Comparison of ENCODE assay signal across 8 cellular contexts in genomic region chr16:23435500-23435899, GRCh38. TPM values are rescaled to one million over a fixed set of nuclear protein-coding genes. Genes with fewer than 3 reads are reported as not detected.
DNase-seq lines count a peak whose midpoint lies in the region; ATAC-seq, FAIRE-seq and TF ChIP-seq lines count a peak whose summit lies in the region.

No MANE protein-coding gene starts in this region.

- FAIRE-seq in urothelium cell line (lab: Jason Lieb, UNC) = no peak

- no peak overlapping the region for H4K91ac ChIP-seq in trophoblast cell (ENCODE audit: low read depth, low read length)

- no peak overlapping the region for H4K8ac ChIP-seq in trophoblast cell (ENCODE audit: low read depth, low read length)

- no peak overlapping the region for H3K27ac Mint-ChIP-seq in activated T-helper 17 cell treated with anti-CD3 and anti-CD28 coated beads, Interleukin-2, amount 50 U/mL, for 72 hours

- peaks cover 16 to 20% of the 10 kb centered on the region in 2 experiments for H3K36me3 ChIP-seq in trophoblast cell (ENCODE audit: control insufficient read depth in 1 of 2, insufficient read depth in 2 of 2, low read length in 2 of 2)

- H3K27me3 ChIP-seq in foreskin keratinocyte (no peaks in the 10 kb centered on the region), trophoblast cell (ENCODE audit: insufficient read depth, low read length) (no peaks in the 10 kb centered on the region)

- H2AK5ac ChIP-seq in trophoblast cell (ENCODE audit: low read length) = no peak overlapping the region

- no peak overlapping the region for H2BK5ac ChIP-seq in trophoblast cell (ENCODE audit: low read depth, low read length, poor library complexity)

- no peak overlapping the region for H4K12ac ChIP-seq in trophoblast cell (ENCODE audit: low read depth, low read length)

- H3K27me3 Mint-ChIP-seq in activated T-helper 17 cell treated with anti-CD3 and anti-CD28 coated beads, Interleukin-2, amount 50 U/mL, for 72 hours = no peaks in the 10 kb centered on the region

- ATAC-seq in activated T-helper 17 cell treated with anti-CD3 and anti-CD28 coated beads, Interleukin-2, amount 50 U/mL, for 72 hours (replicated peaks) = peak; percentile 82
- ATAC-seq in foreskin keratinocyte (peak; percentile 80), HG03571 (IDR thresholded peaks at IDR 0.05; ENCODE audit: unreplicated experiment) (no peak)

- H3K4me3 Mint-ChIP-seq in activated T-helper 17 cell treated with anti-CD3 and anti-CD28 coated beads, Interleukin-2, amount 50 U/mL, for 72 hours = no peak overlapping the region

- H3K23ac ChIP-seq in trophoblast cell (ENCODE audit: low read length) = no peak overlapping the region

- H3K36me3 Mint-ChIP-seq in activated T-helper 17 cell treated with anti-CD3 and anti-CD28 coated beads, Interleukin-2, amount 50 U/mL, for 72 hours (ENCODE audit: low read depth) = peaks cover 77% of the 10 kb centered on the region

- no peak overlapping the region for H2BK120ac ChIP-seq in trophoblast cell (ENCODE audit: insufficient read depth, low read length, poor library complexity)

- H3K79me1 ChIP-seq in trophoblast cell (ENCODE audit: low read length) = no peaks in the 10 kb centered on the region

- H3K9me3 ChIP-seq in trophoblast cell (ENCODE audit: insufficient read depth, low read depth, low read length) = no peaks in the 10 kb centered on the region

- H3K79me2 ChIP-seq in trophoblast cell (ENCODE audit: control insufficient read depth, insufficient read depth, low read length, poor library complexity) = no peaks in the 10 kb centered on the region

- no CpG with 5 or more reads among the region's 6 CpGs for WGBS in trophoblast cell (ENCODE audit: extremely low coverage, insufficient coverage, insufficient read length)

- peak; percentile 92 for TF ChIP-seq CTCF in LNCAP (IDR thresholded peaks at IDR 0.05)
- peak; percentile 88 for TF ChIP-seq CTCF in foreskin keratinocyte (conservative IDR thresholded peaks at IDR 0.05)

- H3K4me1 Mint-ChIP-seq in activated T-helper 17 cell treated with anti-CD3 and anti-CD28 coated beads, Interleukin-2, amount 50 U/mL, for 72 hours = no peaks in the 10 kb centered on the region

- H3K9ac ChIP-seq in trophoblast cell (ENCODE audit: low read length) = no peak overlapping the region

- H3K18ac ChIP-seq in trophoblast cell (ENCODE audit: low read length) = no peak overlapping the region

- H3K27ac ChIP-seq in foreskin keratinocyte (no peak overlapping the region), trophoblast cell (ENCODE audit: low read depth, low read length) (no peak overlapping the region)

- no peak overlapping the region for H2BK12ac ChIP-seq in trophoblast cell (ENCODE audit: low read length)

- no peak overlapping the region for H3K4ac ChIP-seq in trophoblast cell (ENCODE audit: low read depth, low read length)

- H3K4me1 ChIP-seq in foreskin keratinocyte = no peaks in the 10 kb centered on the region
- no peaks in the 10 kb centered on the region for H3K4me1 ChIP-seq in trophoblast cell (ENCODE audit: control insufficient read depth in 1 of 2, insufficient read depth in 2 of 2, low read length in 2 of 2)

- no peak overlapping the region for H3K4me2 ChIP-seq in trophoblast cell (ENCODE audit: low read length)

- no peak overlapping the region for H3K14ac ChIP-seq in trophoblast cell (ENCODE audit: low read length)

- H3K9me3 Mint-ChIP-seq in activated T-helper 17 cell treated with anti-CD3 and anti-CD28 coated beads, Interleukin-2, amount 50 U/mL, for 72 hours = no peaks in the 10 kb centered on the region

- no peak overlapping the region for H2AFZ ChIP-seq in trophoblast cell (ENCODE audit: insufficient read depth, low read length, poor library complexity)

- no peak overlapping the region for H3K4me3 ChIP-seq in trophoblast cell (ENCODE audit: low read depth, low read length)

- peak; percentile 56 for DNase-seq in EH (ENCODE audit: low read depth)
- peak; percentile 10 for DNase-seq in SHP77 treated with DMSO at 0.1 percent for 48 hours (lab: John Stamatoyannopoulos, UW)
- DNase-seq in foreskin keratinocyte = peak; percentile 6 to 26
- DNase-seq in trophoblast cell = peak; percentile 65 to 84
- DNase-seq in urothelium cell line (ENCODE audit: low spot score) = peak; percentile 57

RNA-seq across cellular contexts. Expression of gene COG7, which starts 17.5 kb away (rescaled TPM):
- total RNA-seq in activated T-helper 17 cell treated with anti-CD3 and anti-CD28 coated beads, Interleukin-2, amount 50 U/mL, for 72 hours = 10 to 100 TPM; 21.2 to 29.4 TPM
- 15.9 and 17.0 TPM in 2 replicates for total RNA-seq in foreskin keratinocyte
- 13.2 and 13.5 TPM in 2 replicates for polyA plus RNA-seq in foreskin keratinocyte
- 9.1 and 9.6 TPM in 2 replicates for polyA plus RNA-seq in trophoblast cell (2013)

Comparison
In these comparisons a context has a peak if more than half of its experiments do, and no peak if none do; other contexts are left out.
1. DNase-seq: peak in every context shown above with its lines; median percentile 74 in trophoblast cell; 57 in urothelium cell line; 56 in EH; 16 in foreskin keratinocyte; 10 in SHP77 treated with DMSO at 0.1 percent for 48 hours.